Comparison of ENCODE assay signal across 8 cellular contexts in genomic region chr3:48440590-48440958, GRCh38. TPM values are rescaled to one million over a fixed set of nuclear protein-coding genes. Genes with fewer than 3 reads are reported as not detected.
DNase-seq lines count a peak whose midpoint lies in the region; ATAC-seq and TF ChIP-seq lines count a peak whose summit lies in the region.

No MANE protein-coding gene starts in this region.

- TF ChIP-seq POLR2A in esophagus muscularis mucosa (IDR thresholded peaks at IDR 0.05; ENCODE audit: low read depth) = no peak

- TF ChIP-seq CTCF in esophagus muscularis mucosa (IDR thresholded peaks at IDR 0.05) (no peak), osteoblast (IDR thresholded peaks at IDR 0.05; ENCODE audit: extremely low read depth, low read depth, low read length) (no peak)

- H3K4me1 ChIP-seq in SJCRH30 (peaks cover 6% of the 10 kb centered on the region; the same call in 1 of the 2 replicates), esophagus muscularis mucosa (peaks cover 31 to 44% (median 40%) of the 10 kb centered on the region in 4 donors), osteoblast (ENCODE audit: insufficient read depth, low read length) (peaks cover 13% of the 10 kb centered on the region)

- H3K36me3 ChIP-seq in SJCRH30 (peaks cover 22% of the 10 kb centered on the region), esophagus muscularis mucosa (peaks cover 15 to 36% (median 24%) of the 10 kb centered on the region in 4 donors), osteoblast (ENCODE audit: insufficient read depth, low read length) (peaks cover 26% of the 10 kb centered on the region)

- H3K27me3 ChIP-seq in SJCRH30 = no peaks in the 10 kb centered on the region
- H3K27me3 ChIP-seq in esophagus muscularis mucosa = no peaks in the 10 kb centered on the region
- H3K27me3 ChIP-seq in osteoblast (ENCODE audit: insufficient read depth, low read length) = no peaks in the 10 kb centered on the region

- intact Hi-C loops in esophagus muscularis mucosa (cut with DNase I) = loop anchor here (10.0 kb wide), 1 partner anchor 64 kb away; the partner anchor contains the start of gene SHISA5

- TF ChIP-seq EP300 in esophagus muscularis mucosa (IDR thresholded peaks at IDR 0.05) = no peak

- peak overlapping the region; percentile 67 for H3K4me3 ChIP-seq in SJCRH30
- H3K4me3 ChIP-seq in esophagus muscularis mucosa = peak overlapping the region; percentile 76 to 87 (median 79)
- peak overlapping the region; percentile 85 for H3K4me3 ChIP-seq in osteoblast (ENCODE audit: insufficient read depth, low read length)

- ATAC-seq in GM19463 (IDR thresholded peaks at IDR 0.05; ENCODE audit: unreplicated experiment) = no peak

- peak overlapping the region; percentile 91 for H2AFZ ChIP-seq in osteoblast (ENCODE audit: low read length)

- peaks cover 9% of the 10 kb centered on the region for H4K20me1 ChIP-seq in osteoblast (ENCODE audit: insufficient read depth, low read length)

- DNase-seq in NCI-H2227 (lab: John Stamatoyannopoulos, UW; ENCODE audit: unreplicated experiment) (peak; percentile 16), NCI-H2227 treated with DMSO at 0.1 percent for 48 hours (lab: John Stamatoyannopoulos, UW) (no peak), SJCRH30 (peak in 1 of 2 experiments; percentile 32), esophagus muscularis mucosa (ENCODE audit: extremely low spot score) (no peak), osteoblast (ENCODE audit: insufficient read length, low spot score, missing footprints) (peak; percentile 87), GOT3 (lab: John Stamatoyannopoulos, UW) (no peak), NCI-H2081 (lab: John Stamatoyannopoulos, UW) (no peak)

- H3K79me2 ChIP-seq in osteoblast (ENCODE audit: insufficient read depth, low read length) = peaks cover 45% of the 10 kb centered on the region

- WGBS in esophagus muscularis mucosa = 2% methylated on average over 21 of the region's 21 CpGs

- H3K4me2 ChIP-seq in osteoblast (ENCODE audit: insufficient read depth, low read length) = peak overlapping the region; percentile 86

- H3K27ac ChIP-seq in SJCRH30 = peak overlapping the region; percentile 50; the same call in 1 of the 2 replicates
- peak overlapping the region; percentile 91 to 95 (median 92) for H3K27ac ChIP-seq in esophagus muscularis mucosa (replicated peaks in 1 of 4)
- peak overlapping the region; percentile 64 for H3K27ac ChIP-seq in osteoblast (ENCODE audit: low read depth, low read length)

- H3K9me3 ChIP-seq in SJCRH30 (replicated peaks) (no peaks in the 10 kb centered on the region), esophagus muscularis mucosa (no peaks in the 10 kb centered on the region), osteoblast (ENCODE audit: low read depth, low read length) (no peaks in the 10 kb centered on the region)

RNA-seq across cellular contexts. Expression of gene TMA7, which starts 0.5 kb away (rescaled TPM):
- 491 and 498 TPM in 2 replicates for total RNA-seq in SJCRH30 (2014; rRNA removed; shearing (Covaris generic))
- total RNA-seq in esophagus muscularis mucosa (100 to 1,000 TPM; 167 to 270 (median 205) TPM), osteoblast (128 and 135 TPM in 2 replicates)

RNA-seq across cellular contexts. Expression of gene CCDC51, which starts 0.7 kb away (rescaled TPM):
- total RNA-seq in SJCRH30 (2014; rRNA removed; shearing (Covaris generic)) = 11.3 and 12.0 TPM in 2 replicates
- 10 to 100 TPM; 15.6 to 26.6 (median 23.0) TPM for total RNA-seq in esophagus muscularis mucosa
- total RNA-seq in osteoblast = 13.3 and 17.4 TPM in 2 replicates

RNA-seq across cellular contexts. Expression of gene ATRIP, which starts 6.0 kb away (rescaled TPM):
- total RNA-seq in SJCRH30 (2014; rRNA removed; shearing (Covaris generic)) = 12.4 and 12.8 TPM in 2 replicates
- 1 to 10 TPM; 4.2 to 8.5 (median 5.3) TPM for total RNA-seq in esophagus muscularis mucosa
- 5.0 and 5.1 TPM in 2 replicates for total RNA-seq in osteoblast

RNA-seq across cellular contexts. Expression of gene PLXNB1, which starts 10.7 kb away (rescaled TPM):
- total RNA-seq in SJCRH30 (2014; rRNA removed; shearing (Covaris generic)) = 23.4 and 45.0 TPM in 2 replicates
- 100 to 1,000 TPM; 120 to 200 (median 152) TPM for total RNA-seq in esophagus muscularis mucosa
- total RNA-seq in osteoblast = 23.3 and 33.7 TPM in 2 replicates

Comparison
In these comparisons a context has a peak if more than half of its experiments do, and no peak if none do; other contexts are left out.
1. DNase-seq: peak in NCI-H2227 (single experiment) and osteoblast (single experiment); none in NCI-H2227 treated with DMSO at 0.1 percent for 48 hours (single experiment), esophagus muscularis mucosa (single experiment), GOT3 (single experiment) and NCI-H2081 (0 of 2).
2. Peak in every context shown above with its lines, with median percentiles within 50 percentile points of each other: H3K27ac ChIP-seq and H3K4me3 ChIP-seq.